Comparison of ENCODE assay signal across 1 cellular context in genomic region chr6:91198588-91199255, GRCh38.
TF ChIP-seq lines count a peak whose summit lies in the region.

No MANE protein-coding gene starts in this region.

TF ChIP-seq in GM23338, 12 proteins besides CTCF, POLR2A, EP300 and RAD21:
- TF ChIP-seq REST (IDR thresholded peaks at IDR 0.05; ENCODE audit: unreplicated experiment) (no peak), ETS1 (IDR thresholded peaks at IDR 0.05) (no peak), EZH2phosphoT487 (IDR thresholded peaks at IDR 0.05; ENCODE audit: unreplicated experiment) (no peak), POLR2AphosphoS5 (IDR thresholded peaks at IDR 0.05; ENCODE audit: low read depth) (no peak), STAT1 (IDR thresholded peaks at IDR 0.05; ENCODE audit: unreplicated experiment) (no peak), NANOG (IDR thresholded peaks at IDR 0.05; ENCODE audit: borderline replicate concordance) (no peak), ZNF331 (CRISPR knock-in tag; IDR thresholded peaks at IDR 0.05; ENCODE audit: low read depth) (no peak), ZNF114 (CRISPR knock-in tag; IDR thresholded peaks at IDR 0.05) (no peak), JUNB (IDR thresholded peaks at IDR 0.05; ENCODE audit: unreplicated experiment) (no peak), EZH2 (IDR thresholded peaks at IDR 0.05; ENCODE audit: low read depth, unreplicated experiment) (no peak), ZNF462 (CRISPR knock-in tag; IDR thresholded peaks at IDR 0.05) (no peak)
TF ChIP-seq in GM23338: peak in this region for 0.
